ENCODE assay signal across 17 cellular contexts in the genomic region with DNA sequence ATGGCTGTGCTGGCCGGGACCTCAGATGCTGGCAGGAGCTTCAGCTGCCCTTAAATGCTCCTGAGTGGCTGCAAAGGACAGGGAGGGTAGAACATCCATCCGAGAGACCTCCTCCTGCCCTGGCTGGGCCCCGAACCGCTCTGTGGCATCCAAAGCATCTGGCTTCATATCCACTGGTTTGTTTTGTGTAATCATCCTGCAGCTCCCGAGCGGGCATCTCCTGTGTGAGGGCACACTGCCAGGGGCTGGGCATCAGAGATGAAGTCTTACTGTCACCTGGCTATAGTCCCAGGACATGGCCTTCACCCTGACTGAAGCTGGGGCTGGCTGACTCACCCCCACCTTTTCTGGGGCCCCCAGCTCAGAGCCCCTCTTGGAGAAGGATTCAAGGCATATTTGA.
"Had no signal": no experiment of that assay in that cellular context is flagged by ENCODE, and none has a peak within 500 bp of the region (broad histone marks: within the 10 kb centered on the region; RNA-seq: fewer than 3 reads in every experiment).

No MANE protein-coding gene starts in this region.

- H3K4me2 ChIP-seq: hepatocyte had no signal

- H3K36me3 ChIP-seq: neutrophil, sigmoid colon, stomach, thoracic aorta, transverse colon had no signal

- H2AFZ ChIP-seq: hepatocyte had no signal

- DNase-seq: cortex of kidney; effector CD8-positive, alpha-beta T cell; foreskin melanocyte; head of caudate nucleus; left cardiac atrium; naive thymus-derived CD4-positive, alpha-beta T cell; nephron progenitor cell; sigmoid colon; stimulated activated CD4-positive, alpha-beta T cell treated with anti-CD3 and anti-CD28 coated beads, Interleukin-2, amount 100 ng/mL, for 24 hours; stimulated activated naive CD4-positive, alpha-beta T cell; stomach; transverse colon had no signal

- ATAC-seq: naive thymus-derived CD4-positive, alpha-beta T cell had no signal

- H3K9me3 ChIP-seq: neutrophil, sigmoid colon, stomach, thoracic aorta, transverse colon had no signal

- H3K4me3 ChIP-seq: dorsolateral prefrontal cortex, hepatocyte, sigmoid colon, skin epidermis, stomach, thoracic aorta, transverse colon had no signal

- H3K27ac ChIP-seq: hepatocyte, neutrophil, sigmoid colon, skin epidermis, stomach, thoracic aorta, transverse colon had no signal
